ENCODE assay signal across 8 cellular contexts in the genomic region with DNA sequence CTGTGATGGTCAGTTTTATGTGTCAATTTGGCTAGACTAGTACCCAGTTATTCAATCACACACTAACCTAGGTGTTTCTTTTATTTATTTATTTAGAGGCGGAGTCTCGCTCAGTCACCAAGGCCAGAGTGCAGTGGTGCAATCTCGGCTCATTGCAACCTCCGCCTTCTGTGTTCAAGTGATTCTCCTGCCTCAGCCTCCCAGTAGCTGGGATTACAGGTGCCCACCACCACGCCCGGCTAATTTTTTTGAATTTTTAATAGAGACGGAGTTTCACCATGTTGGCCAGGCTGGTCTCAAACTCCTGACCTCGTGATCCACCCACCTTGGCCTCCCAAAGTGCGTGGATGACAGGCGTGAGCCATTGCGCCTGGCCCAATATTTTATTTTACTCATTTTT. TPM values are rescaled to one million over a fixed set of nuclear protein-coding genes. Genes with fewer than 3 reads are reported as not detected.
DNase-seq lines count a peak whose midpoint lies in the region; ATAC-seq and TF ChIP-seq lines count a peak whose summit lies in the region.
"Not testable (repeated sequence)": the region's sequence is repeated elsewhere in the genome, so short reads cannot be mapped to it uniquely, and the experiment has no call there.

No MANE protein-coding gene starts in this region.

- not testable (repeated sequence) for H3K79me2 ChIP-seq in ACC112 (ENCODE audit: control insufficient read depth, insufficient read depth, low read length, unreplicated experiment); trophoblast cell (ENCODE audit: control insufficient read depth, insufficient read depth, low read length, poor library complexity)

- H3K27ac Mint-ChIP-seq in chondrocyte (ENCODE audit: unreplicated experiment): not testable (repeated sequence)

- H3K18ac ChIP-seq in trophoblast cell (ENCODE audit: low read length): peak overlapping the region; percentile 33

- H4K12ac ChIP-seq in trophoblast cell (ENCODE audit: low read depth, low read length): not testable (repeated sequence)

- not testable (repeated sequence) for H3K9me3 ChIP-seq in HUES6 (ENCODE audit: control insufficient read depth, insufficient read depth, low read depth, low read length); RWPE2 (ENCODE audit: severe bottlenecking); heart left ventricle; right lobe of liver; trophoblast cell (ENCODE audit: insufficient read depth, low read depth, low read length)

- H3K79me1 ChIP-seq in trophoblast cell (ENCODE audit: low read length): peaks cover 21% of the 10 kb centered on the region

- not testable (repeated sequence) for ATAC-seq in RWPE2 (ENCODE audit: low read depth); heart left ventricle
- peak; percentile 48 to 63 (median 52) for ATAC-seq in right lobe of liver

- H3K4me1 Mint-ChIP-seq in chondrocyte (ENCODE audit: low read depth): peaks cover 22% of the 10 kb centered on the region

- peak overlapping the region; percentile 64 for H2AK5ac ChIP-seq in trophoblast cell (ENCODE audit: low read length)

- H3K14ac ChIP-seq in trophoblast cell (ENCODE audit: low read length): peak overlapping the region; percentile 59

- peak overlapping the region; percentile 79 for H3K9ac ChIP-seq in HUES6 (ENCODE audit: low read length)
- not testable (repeated sequence) for H3K9ac ChIP-seq in trophoblast cell (ENCODE audit: low read length)

- peak overlapping the region; percentile 97 for H2BK5ac ChIP-seq in trophoblast cell (ENCODE audit: low read depth, low read length, poor library complexity)

- H3K36me3 ChIP-seq in ACC112 (ENCODE audit: insufficient read depth, low read length); HUES6 (ENCODE audit: control insufficient read depth, insufficient read depth, low read length); RWPE2 (ENCODE audit: low read depth); heart left ventricle; right lobe of liver; trophoblast cell (ENCODE audit: control insufficient read depth in 1 of 2, insufficient read depth in 2 of 2, low read length in 2 of 2): not testable (repeated sequence)

- H4K8ac ChIP-seq in trophoblast cell (ENCODE audit: low read depth, low read length): peak overlapping the region; percentile 80

- TF ChIP-seq CTCF in RWPE2 (IDR thresholded peaks at IDR 0.05; ENCODE audit: poor library complexity, severe bottlenecking); chondrocyte (IDR thresholded peaks at IDR 0.05); heart left ventricle (IDR thresholded peaks at IDR 0.05); right lobe of liver (IDR thresholded peaks at IDR 0.05): not testable (repeated sequence)

- H2AFZ ChIP-seq in ACC112 (ENCODE audit: low read length, unreplicated experiment); trophoblast cell (ENCODE audit: insufficient read depth, low read length, poor library complexity): not testable (repeated sequence)

- TF ChIP-seq POLR2A in heart left ventricle (IDR thresholded peaks at IDR 0.05); right lobe of liver (IDR thresholded peaks at IDR 0.05): not testable (repeated sequence)

- not testable (repeated sequence) for DNase-seq in RWPE2 (ENCODE audit: low spot score); heart left ventricle; trophoblast cell; substantia nigra (lab: John Stamatoyannopoulos, UW)
- DNase-seq in chondrocyte (ENCODE audit: low spot score) (peak; percentile 12), right lobe of liver (peak in 1 of 3 donors; percentile 74)

- not testable (repeated sequence) for H3K36me3 Mint-ChIP-seq in chondrocyte (ENCODE audit: low read depth)

- H3K4me2 ChIP-seq in trophoblast cell (ENCODE audit: low read length): not testable (repeated sequence)

- WGBS in heart left ventricle, 4 donors: 93 to 95% (median 95%) methylated on average over 11 of the region's 11 CpGs
- 62% methylated on average over 6 of the region's 11 CpGs for WGBS in right lobe of liver (ENCODE audit: insufficient coverage, low coverage, low lambda C conversion rate, missing lambda C conversion rate)
- WGBS in trophoblast cell (ENCODE audit: extremely low coverage, insufficient coverage, insufficient read length): no CpG with 5 or more reads among the region's 11 CpGs

- peaks cover 27% of the 10 kb centered on the region for H3K4me1 ChIP-seq in ACC112 (ENCODE audit: control insufficient read depth, insufficient read depth, low read length, unreplicated experiment)
- H3K4me1 ChIP-seq in HUES6 (ENCODE audit: control insufficient read depth, insufficient read depth, low read length): peaks cover 33% of the 10 kb centered on the region
- peaks cover 19% of the 10 kb centered on the region for H3K4me1 ChIP-seq in RWPE2 (ENCODE audit: insufficient read depth, poor library complexity, severe bottlenecking)
- peaks cover 0 to 37% (median 16%) of the 10 kb centered on the region in 12 donors for H3K4me1 ChIP-seq in heart left ventricle
- H3K4me1 ChIP-seq in right lobe of liver: peaks cover 0 to 43% (median 13%) of the 10 kb centered on the region in 4 donors
- H3K4me1 ChIP-seq in trophoblast cell (ENCODE audit: control insufficient read depth in 1 of 2, insufficient read depth in 2 of 2, low read length in 2 of 2): peaks cover 15 to 23% of the 10 kb centered on the region in 2 experiments

- H3K27me3 ChIP-seq in ACC112 (ENCODE audit: insufficient read depth, low read length); HUES6 (ENCODE audit: control insufficient read depth, insufficient read depth, low read length); RWPE2 (ENCODE audit: insufficient read depth, poor library complexity, severe bottlenecking); heart left ventricle; right lobe of liver; trophoblast cell (ENCODE audit: insufficient read depth, low read length): not testable (repeated sequence)

- peak overlapping the region; percentile 97 for H2BK120ac ChIP-seq in trophoblast cell (ENCODE audit: insufficient read depth, low read length, poor library complexity)

- peak overlapping the region; percentile 92 for H2BK12ac ChIP-seq in trophoblast cell (ENCODE audit: low read length)

- peak overlapping the region; percentile 99 for H4K91ac ChIP-seq in trophoblast cell (ENCODE audit: low read depth, low read length)

- not testable (repeated sequence) for H3K4ac ChIP-seq in trophoblast cell (ENCODE audit: low read depth, low read length)

- H3K4me3 Mint-ChIP-seq in chondrocyte (ENCODE audit: unreplicated experiment): not testable (repeated sequence)

- H3K27ac ChIP-seq in ACC112 (ENCODE audit: low read depth, low read length) (peak overlapping the region; percentile 99), HUES6 (ENCODE audit: low read depth, low read length) (peak overlapping the region; percentile 94; the same call in 1 of the 2 replicates), RWPE2 (ENCODE audit: poor library complexity, severe bottlenecking) (peak overlapping the region; percentile 87), heart left ventricle (peak overlapping the region; percentile 74 to 95 (median 86)), right lobe of liver (peak overlapping the region in 1 of 3 donors; percentile 89), trophoblast cell (ENCODE audit: low read depth, low read length) (peak overlapping the region; percentile 97), substantia nigra (ENCODE audit: low read depth, low read length, poor library complexity, severe bottlenecking) (peak overlapping the region; percentile 87)

- not testable (repeated sequence) for H3K23ac ChIP-seq in trophoblast cell (ENCODE audit: low read length)

- intact Hi-C loops in heart left ventricle (cut with DNase I); right lobe of liver (cut with DNase I): not testable (repeated sequence)

- not testable (repeated sequence) for H3K27me3 Mint-ChIP-seq in chondrocyte (ENCODE audit: low read depth)

- not testable (repeated sequence) for H3K4me3 ChIP-seq in ACC112 (ENCODE audit: low read depth, low read length); HUES6 (ENCODE audit: low read depth, low read length); RWPE2 (ENCODE audit: severe bottlenecking); heart left ventricle; right lobe of liver; trophoblast cell (ENCODE audit: low read depth, low read length)

- not testable (repeated sequence) for H3K9me3 Mint-ChIP-seq in chondrocyte (ENCODE audit: low read depth)

RNA-seq across cellular contexts. Expression of a gene that starts 13.4 kb away (rescaled TPM):
- total RNA-seq in chondrocyte (165 to 299 TPM (median 169 TPM) in 3 replicates), heart left ventricle (100 to 1,000 TPM in 1 of 9 donors, 10 to 100 TPM in 8; 20.6 to 111 (median 36.6) TPM), right lobe of liver (100 to 1,000 TPM in 5 of 6 experiments, 10 to 100 TPM in 1; 98.9 to 257 (median 146) TPM)
- polyA plus RNA-seq in heart left ventricle: 100 to 1,000 TPM in 1 of 2 donors, 10 to 100 TPM in 1; 23.8 to 111 TPM
- 527 and 539 TPM in 2 replicates for polyA plus RNA-seq in trophoblast cell (2013)
